Comparison of ENCODE assay signal across 8 cellular contexts in the genomic region with DNA sequence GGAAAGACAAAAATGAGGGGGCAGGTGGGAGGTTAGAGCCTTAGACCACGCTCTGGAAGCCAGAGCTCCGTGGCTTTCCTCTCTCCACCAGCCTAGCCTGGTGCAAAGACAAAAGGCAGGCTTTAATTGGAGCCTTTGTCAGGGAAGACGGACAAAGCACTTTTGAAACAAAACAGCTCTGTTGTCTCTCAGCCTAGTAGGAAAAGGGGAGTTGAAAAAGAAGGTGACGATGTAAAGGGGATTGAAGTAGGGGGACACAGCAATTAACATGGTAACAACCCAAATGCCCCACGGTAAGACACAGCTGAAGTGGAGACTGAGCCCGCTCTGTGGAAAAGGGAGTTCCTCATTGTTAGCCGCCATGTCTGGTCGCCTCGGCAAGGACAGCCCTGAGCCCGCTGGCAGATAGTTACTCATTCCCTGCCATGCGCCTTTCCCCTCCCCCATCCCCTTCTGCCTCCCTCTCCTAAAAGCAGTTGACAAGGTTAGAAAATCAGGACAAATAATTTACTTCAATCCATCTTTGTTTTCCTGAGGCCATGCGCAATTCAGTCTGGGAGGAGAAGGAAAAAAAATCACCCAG.
DNase-seq lines count a peak whose midpoint lies in the region; ATAC-seq, FAIRE-seq and TF ChIP-seq lines count a peak whose summit lies in the region.
"Had no signal": no experiment of that assay in that cellular context is flagged by ENCODE, and none has a peak within 500 bp of the region (broad histone marks: within the 10 kb centered on the region; RNA-seq: fewer than 3 reads in every experiment).

No MANE protein-coding gene starts in this region.

- H3K4me2 ChIP-seq in IMR-90 (ENCODE audit: low read depth, low read length) (peak overlapping the region; percentile 11; the same call in 1 of the 2 replicates), smooth muscle cell (peak overlapping the region; percentile 46)
- H3K4me2 ChIP-seq: PC-9 had no signal

- ATAC-seq in IMR-90 (ENCODE audit: low read depth) (no peak), WTC11 (peak; percentile 45), GM21528 (IDR thresholded peaks at IDR 0.05; ENCODE audit: low FRiP score, unreplicated experiment) (no peak), natural killer cell (no peak)

- H3K27me3 Mint-ChIP-seq in WTC11 (ENCODE audit: low read depth) = no peaks in the 10 kb centered on the region
- H3K27me3 Mint-ChIP-seq in natural killer cell (ENCODE audit: low read depth in 2 of 2) = no peaks in the 10 kb centered on the region

- H3K4me1 Mint-ChIP-seq in WTC11 (no peaks in the 10 kb centered on the region), natural killer cell (peaks cover 16 to 18% of the 10 kb centered on the region in 2 donors)

- peak overlapping the region; percentile 74 for H3K23ac ChIP-seq in IMR-90 (ENCODE audit: low read depth, low read length)

- intact Hi-C loops in IMR-90 (cut with micrococcal nuclease) (no loop called here), kidney (cut with DNase I) (no loop called here), natural killer cell (cut with micrococcal nuclease) (no loop called here)

- WGBS in IMR-90 (ENCODE audit: extremely low coverage in 2 of 2, insufficient read length in 1 of 2), 2 experiments = 0% methylated on average over 1 of the region's 12 CpGs; no CpG with 5 or more reads in 1 of the 2 experiments
- WGBS in smooth muscle cell (ENCODE audit: low lambda C conversion rate) = 12% methylated on average over 12 of the region's 12 CpGs

- peak overlapping the region; percentile 88 for H3K14ac ChIP-seq in IMR-90 (replicated peaks; ENCODE audit: low read depth, low read length)

- H3K9ac ChIP-seq in IMR-90 (ENCODE audit: low read depth, low read length) (no peak overlapping the region), kidney (ENCODE audit: low read length in 2 of 2) (no peak overlapping the region), smooth muscle cell (ENCODE audit: low read depth) (peak overlapping the region; percentile 88)

- no peak for TF ChIP-seq POLR2A in IMR-90 (IDR thresholded peaks at IDR 0.05; ENCODE audit: low read depth, low read length)

- peaks cover 35% of the 10 kb centered on the region for H3K9me1 ChIP-seq in IMR-90 (ENCODE audit: insufficient read depth, low read length)

- dilution Hi-C loops in IMR-90 (cut with HindIII; ENCODE audit: low sequenced_read_pairs, unreplicated experiment) = no loop called here

- H3K36me3 ChIP-seq in IMR-90 (ENCODE audit: control insufficient read depth, insufficient read depth, low read length) (no peaks in the 10 kb centered on the region), kidney (ENCODE audit: control insufficient read depth in 1 of 2, insufficient read depth in 2 of 2, low read length in 2 of 2) (no peaks in the 10 kb centered on the region), smooth muscle cell (ENCODE audit: low read depth) (no peaks in the 10 kb centered on the region)

- H3K79me1 ChIP-seq in IMR-90 (ENCODE audit: low read depth in 1 of 2, low read length in 2 of 2) = peaks cover 3 to 23% of the 10 kb centered on the region in 2 experiments; a peak in 3 of 4 replicates

- H2BK120ac ChIP-seq in IMR-90 (ENCODE audit: low read depth, low read length) = peak overlapping the region; percentile 80

- POLR2A ChIA-PET in IMR-90 (lab: Charles Lee; ENCODE audit: unreplicated experiment) (interaction anchor here (0.5 kb wide), 1 partner anchor 633 kb away, joined by 12 read pairs; no protein-coding TSS in a partner anchor), WTC11 (lab: Charles Lee) (interaction anchor here (1.4 kb wide), 1 partner anchor 24 kb away, joined by 4 read pairs; no protein-coding TSS in a partner anchor)

- H3K27ac Mint-ChIP-seq in WTC11 (no peak overlapping the region), natural killer cell (no peak overlapping the region)

- peak overlapping the region; percentile 72 for H3K18ac ChIP-seq in IMR-90 (ENCODE audit: low read depth, low read length)

- H3K27ac ChIP-seq in IMR-90 (ENCODE audit: insufficient read depth, low read length) (peak overlapping the region; percentile 28; the same call in 1 of the 2 replicates), kidney (ENCODE audit: low read depth in 2 of 2, low read length in 2 of 2) (peak overlapping the region; percentile 33 to 56), smooth muscle cell (ENCODE audit: low read depth) (peak overlapping the region; percentile 98)

- CTCF ChIA-PET in IMR-90 (lab: Yijun Ruan, JAX) = no interaction called here
- CTCF ChIA-PET in WTC11 (lab: Charles Lee) = interaction anchor here (0.9 to 4.5 kb wide), 16 partner anchors 10 to 211 kb away, joined by 3 to 30 read pairs (median 6); partner anchors contain the start of gene ZNF76

- no peaks in the 10 kb centered on the region for H3K9me3 ChIP-seq in IMR-90 (ENCODE audit: control insufficient read depth, insufficient read depth, low read length)
- no peaks in the 10 kb centered on the region for H3K9me3 ChIP-seq in kidney (ENCODE audit: control insufficient read depth in 1 of 2, low read length in 2 of 2)
- H3K9me3 ChIP-seq in smooth muscle cell (replicated peaks; ENCODE audit: low read depth) = no peaks in the 10 kb centered on the region

- FAIRE-seq in kidney (lab: Jason Lieb, UNC) = no peak

- H3K4me1 ChIP-seq in IMR-90 (ENCODE audit: control insufficient read depth, insufficient read depth, low read length) (peaks cover 40% of the 10 kb centered on the region), kidney (ENCODE audit: control insufficient read depth in 1 of 2, insufficient read depth in 1 of 2, low read depth in 1 of 2, low read length in 2 of 2) (peaks cover 27 to 34% of the 10 kb centered on the region in 2 donors), smooth muscle cell (ENCODE audit: low read depth) (peaks cover 88% of the 10 kb centered on the region)

- peak overlapping the region; percentile 40; the same call in 1 of the 2 replicates for H2BK20ac ChIP-seq in IMR-90 (ENCODE audit: low read depth, low read length)

- H2AFZ ChIP-seq in IMR-90 (replicated peaks; ENCODE audit: low read length, poor library complexity) (peak overlapping the region; percentile 81), smooth muscle cell (ENCODE audit: low read depth) (no peak overlapping the region)
- H2AFZ ChIP-seq: PC-9 had no signal

- H2BK15ac ChIP-seq in IMR-90 (ENCODE audit: low read depth, low read length) = peak overlapping the region; percentile 94; the same call in 2 of the 3 replicates

- H3K36me3 Mint-ChIP-seq in WTC11 (peaks cover 4% of the 10 kb centered on the region; the same call in 1 of the 2 replicates), natural killer cell (no peaks in the 10 kb centered on the region)

- peak overlapping the region; percentile 59; the same call in 1 of the 2 replicates for H2AK5ac ChIP-seq in IMR-90 (ENCODE audit: low read depth, low read length)

- no TSS peak for BruUV-seq in IMR-90 (replicated peaks; lab: Mats Ljungman, UMichigan)

- in situ Hi-C loops in IMR-90 (cut with MboI; ENCODE audit: low sequenced_read_pairs) = no loop called here

- H3K27me3 ChIP-seq in IMR-90 (ENCODE audit: control insufficient read depth, insufficient read depth, low read length) (no peaks in the 10 kb centered on the region), smooth muscle cell (ENCODE audit: low read depth) (no peaks in the 10 kb centered on the region)

- peak overlapping the region; percentile 66 for H4K91ac ChIP-seq in IMR-90 (ENCODE audit: insufficient read depth, low read depth, low read length)

- H3K9me3 Mint-ChIP-seq in WTC11 = no peaks in the 10 kb centered on the region
- H3K9me3 Mint-ChIP-seq in natural killer cell = no peaks in the 10 kb centered on the region

- peaks cover 6% of the 10 kb centered on the region for H4K20me1 ChIP-seq in IMR-90 (ENCODE audit: insufficient read depth, low read length)
- no peaks in the 10 kb centered on the region for H4K20me1 ChIP-seq in smooth muscle cell (ENCODE audit: low read depth)

- TF ChIP-seq RAD21 in IMR-90 (IDR thresholded peaks at IDR 0.05; ENCODE audit: low read length) = no peak

- H3F3A ChIP-seq in smooth muscle cell (ENCODE audit: low read depth) = peaks cover 59% of the 10 kb centered on the region

- H4K5ac ChIP-seq in IMR-90 (ENCODE audit: low read depth, low read length) = peak overlapping the region; percentile 49

- no peak for TF ChIP-seq CTCF in IMR-90 (conservative IDR thresholded peaks at IDR 0.05; ENCODE audit: low read depth, low read length)
- no peak for TF ChIP-seq CTCF in WTC11 (IDR thresholded peaks at IDR 0.05)
- TF ChIP-seq CTCF in kidney (IDR thresholded peaks at IDR 0.05; ENCODE audit: borderline replicate concordance, extremely low read depth, insufficient read depth) = no peak
- TF ChIP-seq CTCF in smooth muscle cell (IDR thresholded peaks at IDR 0.05; ENCODE audit: borderline replicate concordance, insufficient read depth, poor library complexity, severe bottlenecking) = no peak
- no peak for TF ChIP-seq CTCF in natural killer cell (IDR thresholded peaks at IDR 0.05)

- peak overlapping the region; percentile 32 to 78; a peak in 2 of 4 replicates for H4K8ac ChIP-seq in IMR-90 (ENCODE audit: low read depth in 2 of 2, low read length in 2 of 2)

- H3K4ac ChIP-seq in IMR-90 (ENCODE audit: low read depth, low read length) = peak overlapping the region; percentile 73

- peak overlapping the region; percentile 83 for H2AK9ac ChIP-seq in IMR-90 (replicated peaks; ENCODE audit: low read depth, low read length, poor library complexity)

- DNase-seq in IMR-90 (no peak), WTC11 (ENCODE audit: low spot score) (no peak), kidney (no peak), smooth muscle cell (lab: John Stamatoyannopoulos, UW; ENCODE audit: unreplicated experiment) (peak; percentile 65), natural killer cell (no peak)
- no peak for DNase-seq in stimulated activated CD4-positive, alpha-beta T cell treated with anti-CD3 and anti-CD28 coated beads, Interleukin-12 subunit alpha, Interleukin-12 subunit beta, amount 100 ng/mL, for 4 hours
- DNase-seq: PC-9 had no signal

- H3K4me3 ChIP-seq in IMR-90 (ENCODE audit: insufficient read depth, low read depth, low read length) = no peak overlapping the region
- H3K4me3 ChIP-seq in kidney (ENCODE audit: low read length in 2 of 2) = no peak overlapping the region
- H3K4me3 ChIP-seq in smooth muscle cell = no peak overlapping the region
- H3K4me3 ChIP-seq: PC-9 had no signal

- peaks cover 8% of the 10 kb centered on the region for H3K79me2 ChIP-seq in smooth muscle cell (ENCODE audit: low read depth)

- H3K4me3 Mint-ChIP-seq in WTC11 = no peak overlapping the region
- no peak overlapping the region for H3K4me3 Mint-ChIP-seq in natural killer cell

- no peak overlapping the region; the same call in 1 of the 2 replicates for H3K56ac ChIP-seq in IMR-90 (ENCODE audit: extremely low read depth, insufficient read depth, low read length)

- H2BK5ac ChIP-seq in IMR-90 (ENCODE audit: low read depth, low read length, poor library complexity, severe bottlenecking) = peak overlapping the region; percentile 37

TF ChIP-seq in IMR-90, 13 proteins besides CTCF, POLR2A, EP300 and RAD21 (continues in another document):
- TF ChIP-seq MAFK (IDR thresholded peaks at IDR 0.05; ENCODE audit: low read depth, low read length) = no peak
- no peak for TF ChIP-seq RCOR1 (IDR thresholded peaks at IDR 0.05; ENCODE audit: insufficient replicate concordance, low read length)

TF ChIP-seq in WTC11, 78 proteins besides CTCF, POLR2A, EP300 and RAD21 (continues in another document):
- no peak for TF ChIP-seq CREM (CRISPR knock-in tag; IDR thresholded peaks at IDR 0.05)

Comparison
In these comparisons a context has a peak if more than half of its experiments do, and no peak if none do; other contexts are left out.
1. H3K27ac ChIP-seq: peak in every context shown above with its lines; median percentile 98 in smooth muscle cell; 44 in kidney; 28 in IMR-90.